In the genomic region with DNA sequence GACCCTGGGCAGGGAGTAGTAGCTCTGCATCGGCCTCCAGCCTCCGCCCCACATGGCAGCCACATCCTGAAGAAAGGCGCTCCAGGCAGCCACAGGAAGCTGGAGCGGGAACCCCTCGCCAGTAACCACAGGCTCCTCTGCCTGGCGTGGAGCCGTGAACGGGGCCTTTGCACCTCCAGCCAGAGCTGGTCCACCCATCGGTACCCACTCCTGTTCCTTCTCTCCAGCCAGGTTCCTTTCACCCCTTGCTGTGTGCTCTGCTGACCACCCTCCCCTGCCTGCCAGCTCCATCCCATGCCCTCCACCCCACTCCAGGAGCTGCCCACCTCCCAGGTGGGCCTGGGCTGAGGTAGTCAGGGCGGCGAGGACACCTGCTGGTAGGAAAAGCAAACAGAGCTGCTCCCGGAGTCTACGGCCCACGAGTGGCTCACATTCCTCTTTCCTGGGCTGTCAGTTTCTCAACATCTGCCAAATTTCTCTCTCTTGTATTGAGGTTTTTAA, we compare ENCODE assay signal across 8 cellular contexts.
DNase-seq lines count a peak whose midpoint lies in the region; TF ChIP-seq lines count a peak whose summit lies in the region.

No MANE protein-coding gene starts in this region.

- H3K27me3 ChIP-seq in OCI-LY3 (ENCODE audit: low read depth, low read length) (no peaks in the 10 kb centered on the region), muscle layer of duodenum (ENCODE audit: low read depth, low read length) (no peaks in the 10 kb centered on the region)

- DNase-seq in SHP77 (lab: John Stamatoyannopoulos, UW) (peak; percentile 22 to 42), SHP77 treated with DMSO at 0.1 percent for 48 hours (lab: John Stamatoyannopoulos, UW) (no peak), choroid plexus epithelial cell (ENCODE audit: low read depth) (peak; percentile 73), NCI-H2107 treated with DMSO at 0.1 percent for 48 hours (lab: John Stamatoyannopoulos, UW; ENCODE audit: unreplicated experiment) (no peak), GM19238 (ENCODE audit: insufficient read length, low spot score) (no peak), foreskin melanocyte (no peak)

- H3K4me1 ChIP-seq in OCI-LY3 (ENCODE audit: low read length) (peaks cover 10% of the 10 kb centered on the region; the same call in 1 of the 2 replicates), muscle layer of duodenum (ENCODE audit: control insufficient read depth in 1 of 2, insufficient read depth in 2 of 2, low read length in 2 of 2) (peaks cover 10 to 15% of the 10 kb centered on the region in 2 donors)

- H4K20me1 ChIP-seq in OCI-LY3 (ENCODE audit: insufficient read depth, low read length), result no peaks in the 10 kb centered on the region

- H3K4me2 ChIP-seq in OCI-LY3 (ENCODE audit: low read length), result no peak overlapping the region

- no peak overlapping the region for H2AFZ ChIP-seq in OCI-LY3 (ENCODE audit: low read depth, low read length)

- H3K36me3 ChIP-seq in OCI-LY3 (replicated peaks; ENCODE audit: low read depth, low read length) (no peaks in the 10 kb centered on the region), muscle layer of duodenum (ENCODE audit: control insufficient read depth in 1 of 2, insufficient read depth in 2 of 2, low read length in 2 of 2) (no peaks in the 10 kb centered on the region)

- H3K9me3 ChIP-seq in OCI-LY3 (ENCODE audit: insufficient read depth, low read length) (no peaks in the 10 kb centered on the region), muscle layer of duodenum (ENCODE audit: control insufficient read depth in 1 of 2, low read length in 2 of 2) (no peaks in the 10 kb centered on the region)

- H3K4me3 ChIP-seq in OCI-LY3 (ENCODE audit: low read length) (no peak overlapping the region), choroid plexus epithelial cell (ENCODE audit: low read depth, low read length) (peak overlapping the region; percentile 68), muscle layer of duodenum (ENCODE audit: low read depth in 1 of 2, low read length in 2 of 2) (peak overlapping the region; percentile 69 to 77)

- H3K79me2 ChIP-seq in OCI-LY3 (ENCODE audit: low read length), result no peaks in the 10 kb centered on the region

- H3K9ac ChIP-seq in OCI-LY3 (ENCODE audit: low read length), result no peak overlapping the region

- H3K27ac ChIP-seq in OCI-LY3 (ENCODE audit: low read length) (no peak overlapping the region), muscle layer of duodenum (ENCODE audit: low read length) (no peak overlapping the region)

- peak; percentile 78 for TF ChIP-seq CTCF in OCI-LY3 (IDR thresholded peaks at IDR 0.05; ENCODE audit: low read depth, low read length)
- TF ChIP-seq CTCF in choroid plexus epithelial cell (conservative IDR thresholded peaks at IDR 0.05; ENCODE audit: low read depth, low read length), result peak; percentile 88

Comparison
In these comparisons a context has a peak if more than half of its experiments do, and no peak if none do; other contexts are left out.
1. DNase-seq: peak in SHP77 (2 of 2) and choroid plexus epithelial cell (single experiment); none in SHP77 treated with DMSO at 0.1 percent for 48 hours (single experiment), NCI-H2107 treated with DMSO at 0.1 percent for 48 hours (single experiment), GM19238 (single experiment) and foreskin melanocyte (single experiment).